ENCODE assay signal across 1 cellular context in the genomic region with DNA sequence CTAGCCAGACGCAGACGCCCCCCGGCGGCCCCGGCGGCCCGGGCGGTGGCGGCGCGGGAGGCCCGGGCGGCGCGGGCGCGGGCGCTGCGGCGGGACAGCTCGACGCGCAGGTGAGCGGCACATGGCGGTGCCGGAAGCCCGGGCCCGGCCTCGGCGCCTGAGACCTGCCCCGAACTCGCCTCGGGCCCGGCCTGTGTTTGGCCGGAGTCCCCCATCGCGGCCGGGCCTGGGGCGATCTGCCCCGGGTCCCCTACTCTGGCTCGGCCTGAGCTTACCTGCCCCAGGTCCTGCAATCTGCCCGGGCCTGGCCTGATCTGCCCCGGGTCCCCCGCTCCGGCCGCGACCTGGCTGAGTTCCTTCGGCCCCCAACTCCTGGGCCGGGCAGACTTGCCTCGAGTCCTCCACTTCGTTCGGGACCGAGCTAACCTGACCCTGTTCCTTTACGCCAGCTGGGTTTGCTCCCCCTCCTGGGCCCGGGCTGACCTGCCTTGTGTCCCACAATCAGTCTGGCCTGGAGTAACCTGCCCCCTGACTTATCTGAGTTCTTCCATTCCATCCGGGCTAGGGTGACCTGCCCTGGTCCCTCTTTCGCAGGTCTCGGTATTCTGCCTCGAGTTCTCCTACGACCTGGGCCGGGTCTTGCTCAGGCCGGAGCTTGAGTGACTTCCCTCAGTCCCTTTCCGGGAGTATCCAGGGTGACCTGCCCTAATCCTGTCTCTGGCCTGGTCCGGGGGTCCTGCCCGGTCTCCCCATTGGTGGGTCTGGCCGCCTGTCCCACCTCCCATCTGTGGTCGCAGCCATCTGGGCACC.
TF ChIP-seq lines count a peak whose summit lies in the region.

No MANE protein-coding gene starts in this region.

TF ChIP-seq in H1, 55 proteins besides CTCF, POLR2A, EP300 and RAD21:
- peak; percentile 14; the same call in 1 of the 2 replicates for TF ChIP-seq TBP (IDR thresholded peaks at IDR 0.05; ENCODE audit: low read depth, low read length)
- TF ChIP-seq EZH2 (IDR thresholded peaks at IDR 0.05; ENCODE audit: low read depth, low read length, severe bottlenecking): no peak
- TF ChIP-seq, protein P1, sequence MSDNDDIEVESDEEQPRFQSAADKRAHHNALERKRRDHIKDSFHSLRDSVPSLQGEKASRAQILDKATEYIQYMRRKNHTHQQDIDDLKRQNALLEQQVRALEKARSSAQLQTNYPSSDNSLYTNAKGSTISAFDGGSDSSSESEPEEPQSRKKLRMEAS (IDR thresholded peaks at IDR 0.05): peak; percentile 49; the same call in 1 of the 2 replicates
